Comparison of ENCODE assay signal across 2 cellular contexts in the genomic region with DNA sequence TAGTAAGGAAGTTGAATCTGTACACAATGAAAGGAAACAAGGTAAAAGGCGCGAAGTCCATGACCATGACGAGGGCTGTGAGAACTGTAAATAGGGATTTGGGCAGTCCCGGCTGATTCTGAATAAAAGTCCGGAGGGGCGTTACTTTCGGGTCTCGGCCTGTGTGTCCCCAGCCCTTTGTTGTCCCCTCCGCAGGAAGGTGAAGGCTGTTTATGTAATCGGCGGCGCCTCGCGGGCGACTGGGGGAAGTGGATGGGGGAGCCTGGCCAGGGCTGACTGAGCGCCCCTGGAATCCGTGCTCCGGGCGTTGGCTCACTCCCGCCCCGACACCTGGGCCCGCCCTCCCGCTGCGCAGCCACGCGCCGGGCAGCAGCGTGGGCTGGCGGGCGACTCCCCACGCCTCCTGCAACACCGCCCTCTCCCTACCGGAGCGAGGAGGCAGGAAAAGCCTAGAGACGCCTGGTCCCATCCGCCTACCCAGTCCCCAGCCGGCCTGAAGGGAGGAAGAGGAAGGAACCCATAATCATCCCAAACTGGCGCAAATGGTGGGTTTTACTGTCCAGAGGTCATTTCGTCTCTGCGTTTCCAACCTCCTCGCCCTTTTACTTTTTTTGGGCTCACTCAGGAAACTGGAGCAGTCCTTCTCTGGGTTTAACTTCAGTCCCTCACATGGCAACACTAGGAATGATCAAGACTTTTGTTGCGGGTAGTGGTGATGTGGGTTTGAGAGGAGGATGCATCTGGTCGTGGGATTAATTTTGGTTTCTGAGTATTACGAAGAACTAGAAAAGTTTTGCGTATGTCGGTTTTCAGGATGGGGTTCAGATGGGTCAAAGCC.
TF ChIP-seq lines count a peak whose summit lies in the region.

No MANE protein-coding gene starts in this region.

TF ChIP-seq in HepG2, 621 proteins besides CTCF, POLR2A, EP300 and RAD21 (continues in another document):
- TF ChIP-seq TBX3 (IDR thresholded peaks at IDR 0.05; ENCODE audit: borderline replicate concordance): peak; percentile 58; the same call in 1 of the 2 replicates
- no peak for TF ChIP-seq ZNF24 (IDR thresholded peaks at IDR 0.05)
- TF ChIP-seq ZNF75D (CRISPR knock-in tag; IDR thresholded peaks at IDR 0.05; ENCODE audit: borderline replicate concordance): no peak
- 0 out of 2 replicates have a peak, but pooled peaks have one; percentile 28 for TF ChIP-seq DNMT3B (CRISPR knock-in tag; conservative IDR thresholded peaks at IDR 0.05)
- TF ChIP-seq, protein P1, sequence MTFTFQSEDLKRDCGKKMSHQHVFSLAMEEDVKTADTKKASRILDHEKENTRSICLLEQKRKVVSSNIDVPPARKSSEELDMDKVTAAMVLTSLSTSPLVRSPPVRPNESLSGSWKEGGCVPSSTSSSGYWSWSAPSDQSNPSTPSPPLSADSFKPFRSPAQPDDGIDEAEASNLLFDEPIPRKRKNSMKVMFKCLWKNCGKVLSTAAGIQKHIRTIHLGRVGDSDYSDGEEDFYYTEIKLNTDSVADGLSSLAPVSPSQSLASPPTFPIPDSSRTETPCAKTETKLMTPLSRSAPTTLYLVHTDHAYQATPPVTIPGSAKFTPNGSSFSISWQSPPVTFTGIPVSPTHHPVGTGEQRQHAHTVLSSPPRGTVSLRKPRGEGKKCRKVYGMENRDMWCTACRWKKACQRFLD (CRISPR knock-in tag; IDR thresholded peaks at IDR 0.05; ENCODE audit: borderline replicate concordance): no peak
- 0 out of 2 replicates have a peak, but pooled peaks have one; percentile 27 for TF ChIP-seq ZNF253 (CRISPR knock-in tag; IDR thresholded peaks at IDR 0.05; ENCODE audit: borderline replicate concordance)
- peak; percentile 89 for TF ChIP-seq SAP130 (CRISPR knock-in tag; IDR thresholded peaks at IDR 0.05; ENCODE audit: low read depth)
- TF ChIP-seq, protein P2, sequence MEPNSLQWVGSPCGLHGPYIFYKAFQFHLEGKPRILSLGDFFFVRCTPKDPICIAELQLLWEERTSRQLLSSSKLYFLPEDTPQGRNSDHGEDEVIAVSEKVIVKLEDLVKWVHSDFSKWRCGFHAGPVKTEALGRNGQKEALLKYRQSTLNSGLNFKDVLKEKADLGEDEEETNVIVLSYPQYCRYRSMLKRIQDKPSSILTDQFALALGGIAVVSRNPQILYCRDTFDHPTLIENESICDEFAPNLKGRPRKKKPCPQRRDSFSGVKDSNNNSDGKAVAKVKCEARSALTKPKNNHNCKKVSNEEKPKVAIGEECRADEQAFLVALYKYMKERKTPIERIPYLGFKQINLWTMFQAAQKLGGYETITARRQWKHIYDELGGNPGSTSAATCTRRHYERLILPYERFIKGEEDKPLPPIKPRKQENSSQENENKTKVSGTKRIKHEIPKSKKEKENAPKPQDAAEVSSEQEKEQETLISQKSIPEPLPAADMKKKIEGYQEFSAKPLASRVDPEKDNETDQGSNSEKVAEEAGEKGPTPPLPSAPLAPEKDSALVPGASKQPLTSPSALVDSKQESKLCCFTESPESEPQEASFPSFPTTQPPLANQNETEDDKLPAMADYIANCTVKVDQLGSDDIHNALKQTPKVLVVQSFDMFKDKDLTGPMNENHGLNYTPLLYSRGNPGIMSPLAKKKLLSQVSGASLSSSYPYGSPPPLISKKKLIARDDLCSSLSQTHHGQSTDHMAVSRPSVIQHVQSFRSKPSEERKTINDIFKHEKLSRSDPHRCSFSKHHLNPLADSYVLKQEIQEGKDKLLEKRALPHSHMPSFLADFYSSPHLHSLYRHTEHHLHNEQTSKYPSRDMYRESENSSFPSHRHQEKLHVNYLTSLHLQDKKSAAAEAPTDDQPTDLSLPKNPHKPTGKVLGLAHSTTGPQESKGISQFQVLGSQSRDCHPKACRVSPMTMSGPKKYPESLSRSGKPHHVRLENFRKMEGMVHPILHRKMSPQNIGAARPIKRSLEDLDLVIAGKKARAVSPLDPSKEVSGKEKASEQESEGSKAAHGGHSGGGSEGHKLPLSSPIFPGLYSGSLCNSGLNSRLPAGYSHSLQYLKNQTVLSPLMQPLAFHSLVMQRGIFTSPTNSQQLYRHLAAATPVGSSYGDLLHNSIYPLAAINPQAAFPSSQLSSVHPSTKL (CRISPR knock-in tag; IDR thresholded peaks at IDR 0.05): peak; percentile 87
- TF ChIP-seq ZNF180 (CRISPR knock-in tag; IDR thresholded peaks at IDR 0.05; ENCODE audit: borderline replicate concordance, low read depth): no peak
- no peak for TF ChIP-seq ZNF263 (CRISPR knock-in tag; IDR thresholded peaks at IDR 0.05)
- peak; percentile 65; the same call in 1 of the 2 replicates for TF ChIP-seq BCL6 (CRISPR knock-in tag; IDR thresholded peaks at IDR 0.05)
- TF ChIP-seq NR2F2 (IDR thresholded peaks at IDR 0.05; ENCODE audit: borderline replicate concordance, low read depth): peak; percentile 78; the same call in 1 of the 2 replicates
- TF ChIP-seq ZSCAN31 (CRISPR knock-in tag; IDR thresholded peaks at IDR 0.05; ENCODE audit: low read depth): peak; percentile 93
- TF ChIP-seq ZNF792 (CRISPR knock-in tag; IDR thresholded peaks at IDR 0.05): peak; percentile 60; the same call in 1 of the 2 replicates
- TF ChIP-seq, protein P3, sequence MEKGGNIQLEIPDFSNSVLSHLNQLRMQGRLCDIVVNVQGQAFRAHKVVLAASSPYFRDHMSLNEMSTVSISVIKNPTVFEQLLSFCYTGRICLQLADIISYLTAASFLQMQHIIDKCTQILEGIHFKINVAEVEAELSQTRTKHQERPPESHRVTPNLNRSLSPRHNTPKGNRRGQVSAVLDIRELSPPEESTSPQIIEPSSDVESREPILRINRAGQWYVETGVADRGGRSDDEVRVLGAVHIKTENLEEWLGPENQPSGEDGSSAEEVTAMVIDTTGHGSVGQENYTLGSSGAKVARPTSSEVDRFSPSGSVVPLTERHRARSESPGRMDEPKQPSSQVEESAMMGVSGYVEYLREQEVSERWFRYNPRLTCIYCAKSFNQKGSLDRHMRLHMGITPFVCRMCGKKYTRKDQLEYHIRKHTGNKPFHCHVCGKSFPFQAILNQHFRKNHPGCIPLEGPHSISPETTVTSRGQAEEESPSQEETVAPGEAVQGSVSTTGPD (CRISPR knock-in tag; IDR thresholded peaks at IDR 0.05): no peak
- TF ChIP-seq ZSCAN25 (CRISPR knock-in tag; IDR thresholded peaks at IDR 0.05): peak; percentile 64; the same call in 1 of the 2 replicates
- TF ChIP-seq ZNF558 (CRISPR knock-in tag; IDR thresholded peaks at IDR 0.05; ENCODE audit: borderline replicate concordance): 0 out of 2 replicates have a peak, but pooled peaks have one; percentile 32
- TF ChIP-seq SAFB2 (CRISPR knock-in tag; IDR thresholded peaks at IDR 0.05; ENCODE audit: borderline replicate concordance, low read depth): peak; percentile 62
- no peak for TF ChIP-seq ONECUT2 (CRISPR knock-in tag; IDR thresholded peaks at IDR 0.05)
- TF ChIP-seq ELF1 (CRISPR knock-in tag; IDR thresholded peaks at IDR 0.05): peak; percentile 69

TF ChIP-seq in GM12891, 5 proteins besides CTCF, POLR2A, EP300 and RAD21:
- TF ChIP-seq SPI1 (IDR thresholded peaks at IDR 0.05; ENCODE audit: low read depth, low read length) (no peak), POLR2AphosphoS5 (IDR thresholded peaks at IDR 0.05; ENCODE audit: low read depth, low read length) (no peak), POU2F2 (IDR thresholded peaks at IDR 0.05; ENCODE audit: low read depth, low read length) (no peak), TAF1 (IDR thresholded peaks at IDR 0.05; ENCODE audit: low read depth, low read length) (no peak), PAX5 (IDR thresholded peaks at IDR 0.05; ENCODE audit: insufficient read depth, low read length, severe bottlenecking) (no peak)
TF ChIP-seq in GM12891: peak in this region for 0.
